ENCODE assay signal across 32 cellular contexts in genomic region chr2:238587776-238588660, GRCh38.
"Had no signal": no experiment of that assay in that cellular context is flagged by ENCODE, and none has a peak within 500 bp of the region (broad histone marks: within the 10 kb centered on the region; RNA-seq: fewer than 3 reads in every experiment).

No MANE protein-coding gene starts in this region.

- ATAC-seq: activated CD8-positive, alpha-beta T cell treated with anti-CD3 and anti-CD28 coated beads for 36 hours; body of pancreas; esophagus mucosa; foreskin keratinocyte; left cardiac atrium; left ventricle myocardium superior; naive thymus-derived CD4-positive, alpha-beta T cell; sciatic nerve; SK-N-SH treated with all-trans-retinoic acid at 6 μM for 48 hours; stimulated activated memory B cell treated with anti-CD40 and anti-IgM and Interleukin-4, amounts not matched to agents 10 μg/mL and 1 μg/mL and 100 μg/mL, for 72 hours; stimulated activated naive CD8-positive, alpha-beta T cell treated with anti-CD3 and anti-CD28 coated beads, Interleukin-15, amount 100 ng/mL, for 72 hours; T-helper 17 cell had no signal

- H3K9me3 ChIP-seq: adrenal gland, body of pancreas, upper lobe of left lung had no signal

- H3K4me1 ChIP-seq: adrenal gland, body of pancreas, foreskin keratinocyte, heart right ventricle, upper lobe of left lung had no signal

- H3K27me3 ChIP-seq: adrenal gland, body of pancreas, cardiac muscle cell, foreskin keratinocyte, heart right ventricle, upper lobe of left lung had no signal

- H3K4me3 ChIP-seq: adrenal gland, body of pancreas, cardiac muscle cell, heart right ventricle, upper lobe of left lung had no signal

- H3K36me3 ChIP-seq: adrenal gland, cardiac muscle cell, heart right ventricle, upper lobe of left lung had no signal

- H3K27ac ChIP-seq: adrenal gland, body of pancreas, cardiac muscle cell, foreskin keratinocyte, heart right ventricle, upper lobe of left lung had no signal

- FAIRE-seq: islet of Langerhans, small intestine had no signal

- DNase-seq: activated CD4-positive, alpha-beta T cell treated with anti-CD3 and anti-CD28 coated beads, Interleukin-2, amount 50 U/mL, for 1 hour; activated CD8-positive, alpha-beta T cell treated with anti-CD3 and anti-CD28 coated beads for 36 hours; activated effector memory CD4-positive, alpha-beta T cell treated with anti-CD3 and anti-CD28 coated beads, Interleukin-2, amount 50 U/mL, for 16 hours; activated naive CD4-positive, alpha-beta T cell treated with anti-CD3 and anti-CD28 coated beads for 36 hours; activated naive CD8-positive, alpha-beta T cell treated with anti-CD3 and anti-CD28 coated beads for 36 hours; activated T-cell treated with anti-CD3 and anti-CD28 coated beads for 4 hours; adrenal gland; aorta; body of pancreas; cortex of kidney; foreskin keratinocyte; heart right ventricle; left cardiac atrium; left ventricle myocardium superior; midbrain; naive thymus-derived CD4-positive, alpha-beta T cell; occipital lobe; small intestine; stimulated activated CD4-positive, alpha-beta T cell treated with anti-CD3 and anti-CD28 coated beads, Interleukin-1b, Interleukin-23, amount 100 ng/mL, for 48 hours; stimulated activated CD4-positive, alpha-beta T cell treated with anti-CD3 and anti-CD28 coated beads, Interleukin-4, amount 100 ng/mL, for 4 hours; stimulated activated CD8-positive, alpha-beta memory T cell treated with anti-CD3 and anti-CD28 coated beads, Interleukin-4, amount 100 ng/mL, for 48 hours; stimulated activated naive CD8-positive, alpha-beta T cell treated with anti-CD3 and anti-CD28 coated beads, Interleukin-15, amount 100 ng/mL, for 72 hours; substantia nigra; T-helper 17 cell; T1000 had no signal
